In genomic region chr1:214658785-214659184, GRCh38 we compare ENCODE assay signal across 11 cellular contexts. TPM values are rescaled to one million over a fixed set of nuclear protein-coding genes. Genes with fewer than 3 reads are reported as not detected.
DNase-seq lines count a peak whose midpoint lies in the region; ATAC-seq and TF ChIP-seq lines count a peak whose summit lies in the region.
"Had no signal": no experiment of that assay in that cellular context is flagged by ENCODE, and none has a peak within 500 bp of the region (broad histone marks: within the 10 kb centered on the region; RNA-seq: fewer than 3 reads in every experiment).

No MANE protein-coding gene starts in this region.

- H3K4me3 ChIP-seq in SK-N-SH (ENCODE audit: low read depth in 2 of 2, low read length in 1 of 2) = no peak overlapping the region
- no peak overlapping the region for H3K4me3 ChIP-seq in foreskin fibroblast (ENCODE audit: low read depth in 1 of 2, low read length in 2 of 2)

- POLR2A ChIA-PET in SK-N-SH (lab: Yijun Ruan, JAX) = no interaction called here

- DNase-seq in NCI-H82 (lab: John Stamatoyannopoulos, UW) (peak; percentile 45), NCI-H82 treated with DMSO at 0.1 percent for 48 hours (lab: John Stamatoyannopoulos, UW; ENCODE audit: unreplicated experiment) (no peak), SK-N-SH (no peak), foreskin fibroblast (peak; percentile 12 to 51), superior temporal gyrus (ENCODE audit: extremely low spot score) (peak; percentile 45), OCI-M2 (lab: John Stamatoyannopoulos, UW; ENCODE audit: unreplicated experiment) (no peak), AML-193 (lab: John Stamatoyannopoulos, UW) (no peak)
- DNase-seq: CD8-positive, alpha-beta T cell; stimulated activated CD4-positive, alpha-beta T cell treated with anti-CD3 and anti-CD28 coated beads, Interleukin-4, amount 100 ng/mL, for 1 hour; T-cell had no signal

- peaks cover 9% of the 10 kb centered on the region for H3F3A ChIP-seq in SK-N-SH (replicated peaks; ENCODE audit: insufficient read depth)

- CTCF ChIA-PET in SK-N-SH (lab: Yijun Ruan, JAX) = interaction anchor here (1.2 to 3.3 kb wide), 3 partner anchors 11 to 487 kb away, joined by 3 to 19 read pairs (median 4); no protein-coding TSS in a partner anchor

- H2AFZ ChIP-seq in SK-N-SH (ENCODE audit: low read depth) = no peak overlapping the region

- no peak overlapping the region for H3K27ac ChIP-seq in SK-N-SH (ENCODE audit: low read depth in 2 of 2, low read length in 1 of 2)

- H3K4me2 ChIP-seq in SK-N-SH = no peak overlapping the region

- H3K9me3 ChIP-seq in SK-N-SH = no peaks in the 10 kb centered on the region

- no peak overlapping the region for H3K9ac ChIP-seq in SK-N-SH

- no peak for TF ChIP-seq EP300 in SK-N-SH (IDR thresholded peaks at IDR 0.05; ENCODE audit: borderline replicate concordance in 1 of 2, low read depth in 1 of 2, low read length in 1 of 2)

- H3K4me1 ChIP-seq in SK-N-SH (ENCODE audit: control insufficient read depth in 1 of 2, insufficient read depth in 2 of 2, low read depth in 1 of 2, low read length in 1 of 2) = no peaks in the 10 kb centered on the region; a peak in 1 of 4 replicates

- TF ChIP-seq CTCF in SK-N-SH (IDR thresholded peaks at IDR 0.05) (peak; percentile 64), foreskin fibroblast (IDR thresholded peaks at IDR 0.05; ENCODE audit: low read depth, low read length) (peak; percentile 59)

- peaks cover 62 to 70% of the 10 kb centered on the region in 2 experiments for H3K36me3 ChIP-seq in SK-N-SH (replicated peaks in 1 of 2; ENCODE audit: control insufficient read depth in 1 of 2, insufficient read depth in 2 of 2, low read length in 1 of 2)

- H3K27me3 ChIP-seq in SK-N-SH (ENCODE audit: insufficient read depth) = no peaks in the 10 kb centered on the region

- peaks cover 5% of the 10 kb centered on the region; the same call in 1 of the 2 replicates for H3K79me2 ChIP-seq in SK-N-SH (ENCODE audit: insufficient read depth)

- H4K20me1 ChIP-seq in SK-N-SH (ENCODE audit: insufficient read depth) = no peaks in the 10 kb centered on the region

- peak; percentile 65 for TF ChIP-seq RAD21 in SK-N-SH (IDR thresholded peaks at IDR 0.05; ENCODE audit: low read length)

- WGBS in SK-N-SH (ENCODE audit: low lambda C conversion rate) = 91% methylated on average over 9 of the region's 9 CpGs

- no peak for ATAC-seq in HG02610 (IDR thresholded peaks at IDR 0.05; ENCODE audit: unreplicated experiment)
- ATAC-seq: CD8-positive, alpha-beta T cell; T-cell had no signal

- no peaks in the 10 kb centered on the region for H3K9me2 ChIP-seq in SK-N-SH

TF ChIP-seq in SK-N-SH, 30 proteins besides CTCF, POLR2A, EP300 and RAD21:
- peak; percentile 45; the same call in 1 of the 2 replicates for TF ChIP-seq ZBTB33 (IDR thresholded peaks at IDR 0.05; ENCODE audit: borderline replicate concordance, low read depth)
- TF ChIP-seq SMC3 (IDR thresholded peaks at IDR 0.05; ENCODE audit: low read depth, low read length) = peak; percentile 58
- no peak for TF ChIP-seq JUND (IDR thresholded peaks at IDR 0.05)
TF ChIP-seq in SK-N-SH: peak in this region for 2.

RNA-seq across cellular contexts. Expression of gene CENPF, which starts 55.8 kb away (rescaled TPM):
- polyA plus RNA-seq in SK-N-SH (2012; rRNA removed) = 14.5 and 14.9 TPM in 2 replicates
- polyA plus RNA-seq in SK-N-SH (2012; cell fraction: cytosol; rRNA removed) = 18.1 and 23.0 TPM in 2 replicates
- 7.3 and 15.6 TPM in 2 replicates for polyA plus RNA-seq in SK-N-SH (2012; cell fraction: nucleus; rRNA removed)

Comparison
In these comparisons a context has a peak if more than half of its experiments do, and no peak if none do; other contexts are left out.
1. DNase-seq: peak in NCI-H82 (single experiment), foreskin fibroblast (2 of 2) and superior temporal gyrus (single experiment); none in NCI-H82 treated with DMSO at 0.1 percent for 48 hours (single experiment), SK-N-SH (single experiment), OCI-M2 (single experiment) and AML-193 (0 of 2).